ENCODE assay signal across 8 cellular contexts in the genomic region with DNA sequence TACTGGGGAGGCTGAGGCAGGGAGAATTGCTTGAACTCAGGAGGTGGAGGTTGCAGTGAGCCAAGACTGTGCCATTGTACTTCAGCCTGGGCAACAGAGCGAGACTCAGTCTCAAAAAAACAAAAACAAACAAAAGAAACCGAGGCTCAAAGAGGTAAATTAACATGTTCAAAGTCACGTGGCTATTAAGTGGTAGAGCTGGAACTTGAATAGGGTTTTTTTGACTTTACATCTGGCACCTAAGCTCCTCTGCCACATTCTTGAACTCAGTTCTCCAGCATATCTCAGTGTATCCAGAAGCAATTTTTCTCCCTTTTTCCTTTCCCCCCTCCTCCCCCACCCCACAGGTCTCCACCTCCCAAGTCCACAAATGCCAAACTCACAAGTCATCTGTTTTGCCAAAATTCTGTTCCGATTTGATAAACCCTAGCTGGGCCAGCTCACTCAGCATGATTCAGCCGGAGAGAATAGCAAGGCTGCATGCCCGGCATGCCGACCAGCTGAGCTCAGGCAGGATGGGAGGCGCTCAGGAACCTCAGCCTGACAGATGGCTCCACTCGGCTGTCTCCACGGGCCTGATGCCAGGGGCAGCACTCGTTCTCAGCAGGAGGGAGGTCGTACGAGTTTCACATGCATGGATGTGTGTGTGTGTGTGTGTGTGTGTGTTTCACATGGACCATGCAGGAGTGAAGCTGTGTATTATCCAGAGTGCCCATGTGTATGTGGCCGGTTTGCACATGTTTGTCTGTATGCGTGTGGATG.
DNase-seq lines count a peak whose midpoint lies in the region; ATAC-seq and TF ChIP-seq lines count a peak whose summit lies in the region.

No MANE protein-coding gene starts in this region.

- peak; percentile 94 for ATAC-seq in sciatic nerve
- ATAC-seq in HG03342 (IDR thresholded peaks at IDR 0.05; ENCODE audit: unreplicated experiment), result no peak
- no peak for ATAC-seq in HG03045 (IDR thresholded peaks at IDR 0.05; ENCODE audit: unreplicated experiment)
- no peak for ATAC-seq in HG03175 (IDR thresholded peaks at IDR 0.05; ENCODE audit: unreplicated experiment)

- H3K36me3 ChIP-seq in hepatocyte (replicated peaks; ENCODE audit: insufficient read depth, low read depth), result no peaks in the 10 kb centered on the region

- in situ Hi-C loops in astrocyte of the spinal cord (cut with HindIII; ENCODE audit: low sequenced_read_pairs), result no loop called here

- no peaks in the 10 kb centered on the region for H4K20me1 ChIP-seq in hepatocyte (ENCODE audit: insufficient read depth, poor library complexity, severe bottlenecking)

- H3K27ac ChIP-seq in hepatocyte, result peak overlapping the region; percentile 49

- H2AFZ ChIP-seq in hepatocyte, result no peak overlapping the region

- intact Hi-C loops in sciatic nerve (cut with DNase I), result no loop called here

- 31% methylated on average over 15 of the region's 15 CpGs for WGBS in hepatocyte (ENCODE audit: low lambda C conversion rate, missing lambda C conversion rate)

- H3K9me3 ChIP-seq in hepatocyte (ENCODE audit: low read depth), result no peaks in the 10 kb centered on the region

- peaks cover 6% of the 10 kb centered on the region for H3K4me1 ChIP-seq in hepatocyte (ENCODE audit: insufficient read depth)

- TF ChIP-seq CTCF in astrocyte of the spinal cord (IDR thresholded peaks at IDR 0.05; ENCODE audit: low read depth, low read length), result no peak
- TF ChIP-seq CTCF in hepatocyte (IDR thresholded peaks at IDR 0.05; ENCODE audit: poor library complexity), result no peak

- peak overlapping the region; percentile 26 for H3K4me2 ChIP-seq in hepatocyte

- H3K9me2 ChIP-seq in hepatocyte (replicated peaks; ENCODE audit: insufficient read depth), result no peaks in the 10 kb centered on the region

- H3K4me3 ChIP-seq in astrocyte of the spinal cord (ENCODE audit: low read depth, low read length) (no peak overlapping the region), hepatocyte (no peak overlapping the region)

- H3K27me3 ChIP-seq in hepatocyte, result no peaks in the 10 kb centered on the region

- no peaks in the 10 kb centered on the region for H3K79me2 ChIP-seq in hepatocyte

- DNase-seq in D341Med (ENCODE audit: low spot score) (peak; percentile 84), NCI-H2029 (lab: John Stamatoyannopoulos, UW) (peak; percentile 61), astrocyte of the spinal cord (ENCODE audit: low read depth, low spot score) (peak; percentile 98), hepatocyte (ENCODE audit: low spot score) (peak; percentile 89), sciatic nerve (ENCODE audit: low spot score) (peak; percentile 75)
